38 cellular contexts compared by ENCODE assay signal in genomic region chr11:70802185-70802584, GRCh38.
"Had no signal": no experiment of that assay in that cellular context is flagged by ENCODE, and none has a peak within 500 bp of the region (broad histone marks: within the 10 kb centered on the region; RNA-seq: fewer than 3 reads in every experiment).

No MANE protein-coding gene starts in this region.

- H3K4me1 Mint-ChIP-seq: activated naive CD4-positive, alpha-beta T cell treated with anti-CD3 and anti-CD28 coated beads, Interleukin-2, amount 10 ng/mL, durations not matched to agents 7 days and 5 days; activated naive CD8-positive, alpha-beta T cell treated with anti-CD3 and anti-CD28 coated beads, Interleukin-2, amount 10 ng/mL, durations not matched to agents 7 days and 5 days; activated naive CD8-positive, alpha-beta T cell treated with anti-CD3 and anti-CD28 coated beads, Interleukin-2, amount 50 U/mL, for 24 hours; activated T-helper 17 cell treated with anti-CD3 and anti-CD28 coated beads, Interleukin-2, amount 50 U/mL, for 72 hours; central memory CD8-positive, alpha-beta T cell had no signal

- ATAC-seq: activated naive CD4-positive, alpha-beta T cell treated with anti-CD3 and anti-CD28 coated beads, Interleukin-2, amount 50 U/mL, for 72 hours; activated naive CD8-positive, alpha-beta T cell treated with anti-CD3 and anti-CD28 coated beads, Interleukin-2, amount 50 U/mL, for 24 hours; activated T-cell treated with anti-CD3 and anti-CD28 coated beads, Interleukin-2, amount 50 U/mL, for 4 hours; activated T-cell treated with anti-CD3 and anti-CD28 coated beads, Interleukin-2, amount 50 U/mL, for 72 hours; activated T-helper 17 cell treated with anti-CD3 and anti-CD28 coated beads, Interleukin-2, amount 50 U/mL, for 72 hours; body of pancreas had no signal

- H3K27ac ChIP-seq: adrenal gland, ascending aorta, body of pancreas, brain microvascular endothelial cell, breast epithelium, cardiac muscle cell had no signal

- H3K27me3 ChIP-seq: adrenal gland, ascending aorta, body of pancreas, brain microvascular endothelial cell, breast epithelium, cardiac muscle cell had no signal

- H3K4me3 Mint-ChIP-seq: activated naive CD4-positive, alpha-beta T cell treated with anti-CD3 and anti-CD28 coated beads for 36 hours; activated naive CD4-positive, alpha-beta T cell treated with anti-CD3 and anti-CD28 coated beads, Interleukin-2, amount 10 ng/mL, durations not matched to agents 7 days and 5 days; activated naive CD4-positive, alpha-beta T cell treated with anti-CD3 and anti-CD28 coated beads, Interleukin-2, amount 50 U/mL, for 24 hours; activated naive CD8-positive, alpha-beta T cell; activated naive CD8-positive, alpha-beta T cell treated with anti-CD3 and anti-CD28 coated beads for 36 hours; activated naive CD8-positive, alpha-beta T cell treated with anti-CD3 and anti-CD28 coated beads, Interleukin-2, amount 10 ng/mL, durations not matched to agents 7 days and 5 days; activated naive CD8-positive, alpha-beta T cell treated with anti-CD3 and anti-CD28 coated beads, Interleukin-2, amount 50 U/mL, for 24 hours; activated T-cell treated with anti-CD3 and anti-CD28 coated beads, Interleukin-2, amount 50 U/mL, for 24 hours; activated T-cell treated with anti-CD3 and anti-CD28 coated beads, Interleukin-2, amount 50 U/mL, for 4 hours; activated T-cell treated with anti-CD3 and anti-CD28 coated beads, Interleukin-2, amount 50 U/mL, for 72 hours; activated T-helper 1 cell treated with anti-CD3 and anti-CD28 coated beads, Interleukin-12 subunit alpha, Interleukin-12 subunit beta, Interleukin-2, Interleukin-4 antibody, amounts not matched to agents 30 ng/mL and 10 ng/mL and 1 ng/mL, durations not matched to agents 14 hours and 24 hours and 36 hours; activated T-helper 17 cell treated with anti-CD3 and anti-CD28 coated beads, Interleukin-2, amount 50 U/mL, for 72 hours; brain; central memory CD8-positive, alpha-beta T cell had no signal

- DNase-seq: activated effector memory CD4-positive, alpha-beta T cell treated with anti-CD3 and anti-CD28 coated beads, Interleukin-2, amount 50 U/mL, for 16 hours; activated effector memory CD4-positive, alpha-beta T cell treated with Interleukin-2 at 50 U/mL for 16 hours; activated gamma-delta T cell; activated gamma-delta T cell treated with Interleukin-2 at 50 U/mL for 16 hours; activated naive CD4-positive, alpha-beta T cell; activated naive CD4-positive, alpha-beta T cell treated with anti-CD3 and anti-CD28 coated beads for 36 hours; activated naive CD4-positive, alpha-beta T cell treated with anti-CD3 and anti-CD28 coated beads, Interleukin-2, amount 10 ng/mL, durations not matched to agents 7 days and 5 days; activated naive CD4-positive, alpha-beta T cell treated with anti-CD3 and anti-CD28 coated beads, Interleukin-2, amount 50 U/mL, for 16 hours; activated naive CD4-positive, alpha-beta T cell treated with Interleukin-2 at 50 U/mL for 16 hours; activated naive CD8-positive, alpha-beta T cell treated with anti-CD3 and anti-CD28 coated beads for 36 hours; activated naive CD8-positive, alpha-beta T cell treated with anti-CD3 and anti-CD28 coated beads, Interleukin-2, amount 10 ng/mL, durations not matched to agents 7 days and 5 days; activated naive CD8-positive, alpha-beta T cell treated with anti-CD3 and anti-CD28 coated beads, Interleukin-2, amount 50 U/mL, for 24 hours; activated T-cell treated with anti-CD3 and anti-CD28 coated beads for 4 hours; activated T-cell treated with anti-CD3 and anti-CD28 coated beads, Interleukin-2, amount 50 U/mL, for 1 hour; activated T-cell treated with anti-CD3 and anti-CD28 coated beads, Interleukin-2, amount 50 U/mL, for 24 hours; activated T-cell treated with anti-CD3 and anti-CD28 coated beads, Interleukin-2, amount 50 U/mL, for 4 hours; activated T-cell treated with anti-CD3 and anti-CD28 coated beads, Interleukin-2, amount 50 U/mL, for 48 hours; activated T-cell treated with anti-CD3 and anti-CD28 coated beads, Interleukin-2, amount 50 U/mL, for 72 hours; adrenal gland; amniotic stem cell; amygdala; anterior cingulate cortex; body of pancreas; brain microvascular endothelial cell; caudate nucleus; central memory CD4-positive, alpha-beta T cell; cerebellar nuclear complex had no signal

- H3K36me3 ChIP-seq: adrenal gland, ascending aorta, brain microvascular endothelial cell, breast epithelium, cardiac muscle cell had no signal

- H3K4me3 ChIP-seq: adrenal gland, ascending aorta, body of pancreas, breast epithelium, cardiac muscle cell had no signal

- H3K27ac Mint-ChIP-seq: activated naive CD4-positive, alpha-beta T cell treated with anti-CD3 and anti-CD28 coated beads for 36 hours; activated naive CD4-positive, alpha-beta T cell treated with anti-CD3 and anti-CD28 coated beads, Interleukin-2, amount 10 ng/mL, durations not matched to agents 7 days and 5 days; activated naive CD4-positive, alpha-beta T cell treated with anti-CD3 and anti-CD28 coated beads, Interleukin-2, amount 50 U/mL, for 24 hours; activated naive CD4-positive, alpha-beta T cell treated with anti-CD3 and anti-CD28 coated beads, Interleukin-2, amount 50 U/mL, for 72 hours; activated naive CD8-positive, alpha-beta T cell; activated naive CD8-positive, alpha-beta T cell treated with anti-CD3 and anti-CD28 coated beads for 36 hours; activated naive CD8-positive, alpha-beta T cell treated with anti-CD3 and anti-CD28 coated beads, Interleukin-2, amount 10 ng/mL, durations not matched to agents 7 days and 5 days; activated naive CD8-positive, alpha-beta T cell treated with anti-CD3 and anti-CD28 coated beads, Interleukin-2, amount 50 U/mL, for 24 hours; activated T-cell treated with anti-CD3 and anti-CD28 coated beads, Interleukin-2, amount 50 U/mL, for 24 hours; activated T-cell treated with anti-CD3 and anti-CD28 coated beads, Interleukin-2, amount 50 U/mL, for 72 hours; activated T-helper 1 cell treated with anti-CD3 and anti-CD28 coated beads, Interleukin-12 subunit alpha, Interleukin-12 subunit beta, Interleukin-2, Interleukin-4 antibody, amounts not matched to agents 30 ng/mL and 10 ng/mL and 1 ng/mL, durations not matched to agents 14 hours and 24 hours and 36 hours; activated T-helper 17 cell treated with anti-CD3 and anti-CD28 coated beads, Interleukin-2, amount 50 U/mL, for 72 hours; activated T-helper 2 cell treated with anti-CD3 and anti-CD28 coated beads, Interferon-gamma antibody, Interleukin-2, Interleukin-4, amounts not matched to agents 10 μg/mL and 5 μg/mL and 100 μg/mL, durations not matched to agents 14 hours and 24 hours and 36 hours; brain had no signal

- H3K27me3 Mint-ChIP-seq: brain had no signal

- H3K4me1 ChIP-seq: adrenal gland, ascending aorta, body of pancreas, breast epithelium had no signal

- H3K9me3 ChIP-seq: adrenal gland, ascending aorta, body of pancreas, breast epithelium had no signal

- H3K36me3 Mint-ChIP-seq: activated naive CD4-positive, alpha-beta T cell treated with anti-CD3 and anti-CD28 coated beads, Interleukin-2, amount 10 ng/mL, durations not matched to agents 7 days and 5 days; activated naive CD4-positive, alpha-beta T cell treated with anti-CD3 and anti-CD28 coated beads, Interleukin-2, amount 50 U/mL, for 24 hours; activated naive CD4-positive, alpha-beta T cell treated with anti-CD3 and anti-CD28 coated beads, Interleukin-2, amount 50 U/mL, for 72 hours; activated naive CD8-positive, alpha-beta T cell; activated naive CD8-positive, alpha-beta T cell treated with anti-CD3 and anti-CD28 coated beads for 36 hours; activated naive CD8-positive, alpha-beta T cell treated with anti-CD3 and anti-CD28 coated beads, Interleukin-2, amount 10 ng/mL, durations not matched to agents 7 days and 5 days had no signal

- H3K9me3 Mint-ChIP-seq: activated naive CD4-positive, alpha-beta T cell treated with anti-CD3 and anti-CD28 coated beads for 36 hours; activated naive CD4-positive, alpha-beta T cell treated with anti-CD3 and anti-CD28 coated beads, Interleukin-2, amount 50 U/mL, for 24 hours; activated naive CD8-positive, alpha-beta T cell treated with anti-CD3 and anti-CD28 coated beads for 36 hours; activated naive CD8-positive, alpha-beta T cell treated with anti-CD3 and anti-CD28 coated beads, Interleukin-2, amount 10 ng/mL, durations not matched to agents 7 days and 5 days; activated naive CD8-positive, alpha-beta T cell treated with anti-CD3 and anti-CD28 coated beads, Interleukin-2, amount 50 U/mL, for 24 hours; activated T-cell treated with anti-CD3 and anti-CD28 coated beads, Interleukin-2, amount 50 U/mL, for 24 hours; activated T-cell treated with anti-CD3 and anti-CD28 coated beads, Interleukin-2, amount 50 U/mL, for 4 hours; activated T-cell treated with anti-CD3 and anti-CD28 coated beads, Interleukin-2, amount 50 U/mL, for 72 hours; activated T-helper 1 cell treated with anti-CD3 and anti-CD28 coated beads, Interleukin-12 subunit alpha, Interleukin-12 subunit beta, Interleukin-2, Interleukin-4 antibody, amounts not matched to agents 30 ng/mL and 10 ng/mL and 1 ng/mL, durations not matched to agents 14 hours and 24 hours and 36 hours; central memory CD8-positive, alpha-beta T cell had no signal
